ENCODE assay signal across 16 cellular contexts in genomic region chr5:131363811-131364506, GRCh38.
DNase-seq lines count a peak whose midpoint lies in the region; ATAC-seq and TF ChIP-seq lines count a peak whose summit lies in the region.
"Had no signal": no experiment of that assay in that cellular context is flagged by ENCODE, and none has a peak within 500 bp of the region (broad histone marks: within the 10 kb centered on the region; RNA-seq: fewer than 3 reads in every experiment).

No MANE protein-coding gene starts in this region.

- intact Hi-C loops in Caco-2 (cut with micrococcal nuclease; ENCODE audit: unreplicated experiment) (no loop called here), natural killer cell (cut with micrococcal nuclease) (no loop called here), A673 (cut with micrococcal nuclease; ENCODE audit: unreplicated experiment) (no loop called here)

- BruUV-seq in Caco-2 (replicated peaks; lab: Mats Ljungman, UMichigan) (no TSS peak), A673 (replicated peaks; lab: Mats Ljungman, UMichigan) (no TSS peak)

- H3K4me1 ChIP-seq in Caco-2: peaks cover 11% of the 10 kb centered on the region; the same call in 1 of the 2 replicates
- H3K4me1 ChIP-seq in A673 (ENCODE audit: insufficient read depth, low read length, poor library complexity, severe bottlenecking): no peaks in the 10 kb centered on the region
- H3K4me1 ChIP-seq: pancreas had no signal

- no peaks in the 10 kb centered on the region for H3K9me3 ChIP-seq in Caco-2
- no peaks in the 10 kb centered on the region for H3K9me3 ChIP-seq in A673 (ENCODE audit: low read depth, low read length, poor library complexity, severe bottlenecking)
- H3K9me3 ChIP-seq: pancreas had no signal

- no peaks in the 10 kb centered on the region for H3K9me3 Mint-ChIP-seq in Caco-2 (ENCODE audit: unreplicated experiment)
- H3K9me3 Mint-ChIP-seq in activated naive CD8-positive, alpha-beta T cell (ENCODE audit: low read depth): peaks cover 3% of the 10 kb centered on the region
- H3K9me3 Mint-ChIP-seq in natural killer cell: no peaks in the 10 kb centered on the region

- CTCF ChIA-PET in Caco-2 (lab: Charles Lee): no interaction called here
- CTCF ChIA-PET in A673 (lab: Charles Lee): no interaction called here

- ATAC-seq in natural killer cell (peak in 2 of 3 donors; percentile 6 to 7), GM18861 (IDR thresholded peaks at IDR 0.05; ENCODE audit: unreplicated experiment) (no peak)
- ATAC-seq: HepG2 had no signal

- H3K4me3 ChIP-seq in Caco-2 (ENCODE audit: low read depth, low read length) (no peak overlapping the region), A673 (ENCODE audit: low read depth, low read length, poor library complexity, severe bottlenecking) (no peak overlapping the region)
- H3K4me3 ChIP-seq: pancreas had no signal

- H3K4me1 Mint-ChIP-seq in Caco-2 (ENCODE audit: low read depth, unreplicated experiment) (peaks cover 8% of the 10 kb centered on the region), natural killer cell (peaks cover 47 to 62% of the 10 kb centered on the region in 2 donors)
- H3K4me1 Mint-ChIP-seq in activated naive CD8-positive, alpha-beta T cell (ENCODE audit: low read depth): peaks cover 81% of the 10 kb centered on the region

- DNase-seq in NCI-H2029 (lab: John Stamatoyannopoulos, UW): peak; percentile 31
- DNase-seq in NCI-H2029 treated with DMSO at 0.1 percent for 48 hours (lab: John Stamatoyannopoulos, UW): no peak
- peak; percentile 15 to 53 for DNase-seq in Caco-2
- no peak for DNase-seq in natural killer cell
- no peak for DNase-seq in A673 (ENCODE audit: low spot score)
- DNase-seq in superior temporal gyrus (ENCODE audit: extremely low spot score): no peak
- DNase-seq: 8988T; activated CD8-positive, alpha-beta memory T cell treated with anti-CD3 and anti-CD28 coated beads for 24 hours; C1 segment of cervical spinal cord; effector CD4-positive, alpha-beta T cell; pancreas; stimulated activated CD4-positive, alpha-beta T cell treated with anti-CD3 and anti-CD28 coated beads, Interleukin-4, amount 100 ng/mL, for 24 hours; stimulated activated CD8-positive, alpha-beta memory T cell treated with anti-CD3 and anti-CD28 coated beads, Interleukin-4, amount 100 ng/mL, for 48 hours had no signal

- no peak overlapping the region for H3K27ac ChIP-seq in A673 (ENCODE audit: low read depth, low read length, poor library complexity, severe bottlenecking)
- H3K27ac ChIP-seq: pancreas had no signal

- TF ChIP-seq CTCF in Caco-2 (IDR thresholded peaks at IDR 0.05; ENCODE audit: insufficient read depth in 1 of 2, low read depth in 1 of 2, low read length in 1 of 2, severe bottlenecking in 1 of 2, unreplicated experiment in 1 of 2): no peak
- TF ChIP-seq CTCF in natural killer cell (IDR thresholded peaks at IDR 0.05): no peak
- TF ChIP-seq CTCF in A673 (conservative IDR thresholded peaks at IDR 0.05; ENCODE audit: low read depth, low read length): no peak

- H3K27me3 Mint-ChIP-seq in Caco-2 (ENCODE audit: insufficient read depth, unreplicated experiment) (no peaks in the 10 kb centered on the region), natural killer cell (ENCODE audit: low read depth in 2 of 2) (no peaks in the 10 kb centered on the region)
- H3K27me3 Mint-ChIP-seq in activated naive CD8-positive, alpha-beta T cell: no peaks in the 10 kb centered on the region

- H3K27me3 ChIP-seq in Caco-2 (replicated peaks; ENCODE audit: control insufficient read depth, insufficient read depth, low read length) (no peaks in the 10 kb centered on the region), A673 (replicated peaks; ENCODE audit: insufficient read depth, low read depth, low read length, poor library complexity) (no peaks in the 10 kb centered on the region)
- H3K27me3 ChIP-seq: pancreas had no signal

- H3K4me3 Mint-ChIP-seq in Caco-2 (ENCODE audit: unreplicated experiment) (no peak overlapping the region), natural killer cell (no peak overlapping the region)
- H3K4me3 Mint-ChIP-seq in activated naive CD8-positive, alpha-beta T cell: peak overlapping the region; percentile 38

- H3K27ac Mint-ChIP-seq in Caco-2 (ENCODE audit: unreplicated experiment) (peak overlapping the region; percentile 26), natural killer cell (peak overlapping the region; percentile 75 to 95)
- H3K27ac Mint-ChIP-seq in activated naive CD8-positive, alpha-beta T cell: peak overlapping the region; percentile 96

- H3K36me3 ChIP-seq in Caco-2 (ENCODE audit: control insufficient read depth, insufficient read depth, low read length) (0 out of 2 replicates have a peak, but pooled peaks cover 1% of the 10 kb centered on the region), A673 (ENCODE audit: insufficient read depth, low read length, poor library complexity, severe bottlenecking) (no peaks in the 10 kb centered on the region)
- H3K36me3 ChIP-seq: pancreas had no signal

- H3K36me3 Mint-ChIP-seq in Caco-2 (ENCODE audit: insufficient read depth, unreplicated experiment): peaks cover 38% of the 10 kb centered on the region
- peaks cover 30% of the 10 kb centered on the region for H3K36me3 Mint-ChIP-seq in activated naive CD8-positive, alpha-beta T cell
- no peaks in the 10 kb centered on the region for H3K36me3 Mint-ChIP-seq in natural killer cell

- POLR2A ChIA-PET in Caco-2 (lab: Charles Lee) (no interaction called here), A673 (lab: Charles Lee; ENCODE audit: low non-redundant PET) (no interaction called here)

Comparison
In these comparisons a context has a peak if more than half of its experiments do, and no peak if none do; other contexts are left out.
1. DNase-seq: peak in NCI-H2029 (single experiment) and Caco-2 (2 of 2); none in NCI-H2029 treated with DMSO at 0.1 percent for 48 hours (single experiment), natural killer cell (single experiment), A673 (single experiment) and superior temporal gyrus (single experiment).
2. H3K27ac Mint-ChIP-seq: peak in every context shown above with its lines; median percentile 96 in activated naive CD8-positive, alpha-beta T cell; 85 in natural killer cell; 26 in Caco-2.